Comparison of ENCODE assay signal across 13 cellular contexts in genomic region chr5:133938039-133938821, GRCh38. TPM values are rescaled to one million over a fixed set of nuclear protein-coding genes. Genes with fewer than 3 reads are reported as not detected.
DNase-seq lines count a peak whose midpoint lies in the region; ATAC-seq and TF ChIP-seq lines count a peak whose summit lies in the region.
"Had no signal": no experiment of that assay in that cellular context is flagged by ENCODE, and none has a peak within 500 bp of the region (broad histone marks: within the 10 kb centered on the region; RNA-seq: fewer than 3 reads in every experiment).

No MANE protein-coding gene starts in this region.

- H3K4me3 Mint-ChIP-seq in progenitor cell of endocrine pancreas (ENCODE audit: low read depth), result no peak overlapping the region
- H3K4me3 Mint-ChIP-seq: activated T-helper 17 cell treated with anti-CD3 and anti-CD28 coated beads, Interleukin-2, amount 50 U/mL, for 72 hours; T-cell had no signal

- H3K4me1 ChIP-seq in body of pancreas, result peaks cover 24% of the 10 kb centered on the region
- H3K4me1 ChIP-seq: testis had no signal

- intact Hi-C loops in body of pancreas (cut with DNase I), result no loop called here

- no peaks in the 10 kb centered on the region for H3K27me3 ChIP-seq in body of pancreas
- H3K27me3 ChIP-seq: testis had no signal

- 34 to 41% methylated on average over 6 of the region's 6 CpGs for WGBS in body of pancreas, 2 donors

- peak overlapping the region; percentile 76 for H3K27ac Mint-ChIP-seq in progenitor cell of endocrine pancreas
- H3K27ac Mint-ChIP-seq: activated T-helper 17 cell treated with anti-CD3 and anti-CD28 coated beads, Interleukin-2, amount 50 U/mL, for 72 hours; T-cell had no signal

- DNase-seq in NOMO-1 treated with DMSO at 0.1 percent for 48 hours (lab: John Stamatoyannopoulos, UW; ENCODE audit: unreplicated experiment), result peak; percentile 11
- no peak for DNase-seq in NOMO-1 (lab: John Stamatoyannopoulos, UW; ENCODE audit: unreplicated experiment in 2 of 2)
- DNase-seq in NB4 (ENCODE audit: low read depth), result peak; percentile 28
- peak; percentile 21 to 54 (median 42) for DNase-seq in body of pancreas
- no peak for DNase-seq in progenitor cell of endocrine pancreas (ENCODE audit: low spot score, unreplicated experiment)
- no peak for DNase-seq in DMS153 treated with DMSO at 0.1 percent for 48 hours (lab: John Stamatoyannopoulos, UW; ENCODE audit: unreplicated experiment)
- DNase-seq in medulla oblongata (ENCODE audit: extremely low spot score), result no peak
- DNase-seq: NCI-H2029, T-cell, testis had no signal

- H3K4me3 ChIP-seq in NB4 (ENCODE audit: low read depth, low read length) (no peak overlapping the region), body of pancreas (no peak overlapping the region)
- H3K4me3 ChIP-seq: lung, testis had no signal

- peaks cover 4% of the 10 kb centered on the region for H3K27me3 Mint-ChIP-seq in progenitor cell of endocrine pancreas

- H3K9me3 ChIP-seq in body of pancreas, result no peaks in the 10 kb centered on the region
- H3K9me3 ChIP-seq: testis had no signal

- H3K36me3 Mint-ChIP-seq in progenitor cell of endocrine pancreas (ENCODE audit: insufficient read depth), result no peaks in the 10 kb centered on the region
- H3K36me3 Mint-ChIP-seq: T-cell had no signal

- H3K4me1 Mint-ChIP-seq in progenitor cell of endocrine pancreas (ENCODE audit: low read depth), result peaks cover 19% of the 10 kb centered on the region

- peaks cover 3% of the 10 kb centered on the region for H3K9me3 Mint-ChIP-seq in progenitor cell of endocrine pancreas (ENCODE audit: low read depth)
- H3K9me3 Mint-ChIP-seq: activated T-helper 17 cell treated with anti-CD3 and anti-CD28 coated beads, Interleukin-2, amount 50 U/mL, for 72 hours; T-cell had no signal

- no peak for TF ChIP-seq POLR2A in NB4 (IDR thresholded peaks at IDR 0.05; ENCODE audit: extremely low read depth, insufficient read length)
- TF ChIP-seq POLR2A in body of pancreas (IDR thresholded peaks at IDR 0.05), result no peak

- TF ChIP-seq CTCF in NB4 (IDR thresholded peaks at IDR 0.05; ENCODE audit: low read depth, low read length) (no peak), body of pancreas (IDR thresholded peaks at IDR 0.05) (no peak), progenitor cell of endocrine pancreas (IDR thresholded peaks at IDR 0.05; ENCODE audit: unreplicated experiment) (no peak)

- ATAC-seq in body of pancreas (peak; percentile 79), HG03280 (IDR thresholded peaks at IDR 0.05; ENCODE audit: unreplicated experiment) (no peak)
- ATAC-seq: T-cell had no signal

- H3K36me3 ChIP-seq in body of pancreas (replicated peaks in 1 of 2; ENCODE audit: insufficient read depth in 1 of 2, low read depth in 2 of 2), result no peaks in the 10 kb centered on the region

- peak overlapping the region in 2 of 4 donors; percentile 32 to 62 for H3K27ac ChIP-seq in body of pancreas
- H3K27ac ChIP-seq: testis had no signal

RNA-seq across cellular contexts. Expression of gene C5orf15, which starts 30.2 kb away (rescaled TPM):
- total RNA-seq in body of pancreas (10 to 100 TPM; 20.4 to 28.0 TPM), progenitor cell of endocrine pancreas (52.0 and 58.5 TPM in 2 replicates)

Comparison
In these comparisons a context has a peak if more than half of its experiments do, and no peak if none do; other contexts are left out.
1. DNase-seq: peak in NOMO-1 treated with DMSO at 0.1 percent for 48 hours (single experiment), NB4 (single experiment) and body of pancreas (4 of 4); none in NOMO-1 (0 of 2), progenitor cell of endocrine pancreas (single experiment), DMS153 treated with DMSO at 0.1 percent for 48 hours (single experiment) and medulla oblongata (single experiment).